8 cellular contexts compared by ENCODE assay signal in genomic region chr4:83034630-83035494, GRCh38. TPM values are rescaled to one million over a fixed set of nuclear protein-coding genes. Genes with fewer than 3 reads are reported as not detected.
A peak's percentile ranks its signal among the peaks of the same experiment; 100 is the strongest.
DNase-seq lines count a peak whose midpoint lies in the region; ATAC-seq and TF ChIP-seq lines count a peak whose summit lies in the region.

COPS4 (plus strand) TSS chr4:83035183; CDS start chr4:83035225, 42 bp downstream.

- H3K9me3 Mint-ChIP-seq in natural killer cell treated with Interleukin-12 subunit alpha and Interleukin-12 subunit beta and Interleukin-15 and Interleukin-18, amount 100 ng/mL, for 72 hours, result no peaks in the 10 kb centered on the region

- H3K36me3 ChIP-seq in HAP-1 (replicated peaks), result no peaks in the 10 kb centered on the region
- H3K36me3 ChIP-seq in MG63, result no peaks in the 10 kb centered on the region

- DNase-seq in G401 (ENCODE audit: low spot score) (peak; percentile 100), HAP-1 (ENCODE audit: low spot score in 2 of 2) (peak; percentile 98 to 100), MG63 (peak; percentile 97), SHP77 treated with DMSO at 0.1 percent for 48 hours (lab: John Stamatoyannopoulos, UW) (peak; percentile 98), fibroblast of pulmonary artery (ENCODE audit: low read depth) (peak; percentile 100)
- DNase-seq in activated effector memory CD4-positive, alpha-beta T cell treated with anti-CD3 and anti-CD28 coated beads, Interleukin-2, amount 50 U/mL, for 16 hours, result peak; percentile 98
- peak; percentile 98 for DNase-seq in natural killer cell treated with Interleukin-12 subunit alpha and Interleukin-12 subunit beta and Interleukin-15 and Interleukin-18, amount 100 ng/mL, for 72 hours (ENCODE audit: low spot score)
- DNase-seq in stimulated activated naive CD8-positive, alpha-beta T cell treated with anti-CD3 and anti-CD28 coated beads, Interleukin-15, Interleukin-2, amounts not matched to agents 100 U/mL and 50 U/mL, for 24 hours, result peak; percentile 94

- H3K27me3 ChIP-seq in HAP-1 (ENCODE audit: low read depth), result no peaks in the 10 kb centered on the region
- no peaks in the 10 kb centered on the region for H3K27me3 ChIP-seq in MG63

- peaks cover 23 to 26% of the 10 kb centered on the region in 2 donors for H3K4me1 Mint-ChIP-seq in natural killer cell treated with Interleukin-12 subunit alpha and Interleukin-12 subunit beta and Interleukin-15 and Interleukin-18, amount 100 ng/mL, for 72 hours (ENCODE audit: low read depth in 2 of 2)

- peak; percentile 56 for TF ChIP-seq CTCF in fibroblast of pulmonary artery (IDR thresholded peaks at IDR 0.05; ENCODE audit: low read length, missing control alignments)

- peak within 1 kb of the TSS; percentile 100 for H3K4me3 Mint-ChIP-seq in natural killer cell treated with Interleukin-12 subunit alpha and Interleukin-12 subunit beta and Interleukin-15 and Interleukin-18, amount 100 ng/mL, for 72 hours

- peaks cover 5% of the 10 kb centered on the region for H3K36me3 Mint-ChIP-seq in natural killer cell treated with Interleukin-12 subunit alpha and Interleukin-12 subunit beta and Interleukin-15 and Interleukin-18, amount 100 ng/mL, for 72 hours

- no peaks in the 10 kb centered on the region for H3K27me3 Mint-ChIP-seq in natural killer cell treated with Interleukin-12 subunit alpha and Interleukin-12 subunit beta and Interleukin-15 and Interleukin-18, amount 100 ng/mL, for 72 hours

- H3K4me1 ChIP-seq in HAP-1, result peaks cover 21% of the 10 kb centered on the region

- ATAC-seq in natural killer cell treated with Interleukin-12 subunit alpha and Interleukin-12 subunit beta and Interleukin-15 and Interleukin-18, amount 100 ng/mL, for 72 hours, result peak; percentile 100
- ATAC-seq in stimulated activated naive CD8-positive, alpha-beta T cell treated with anti-CD3 and anti-CD28 coated beads, Interleukin-15, Interleukin-2, amounts not matched to agents 100 U/mL and 50 U/mL, for 24 hours, result peak; percentile 100

- peak within 1 kb of the TSS; percentile 94 to 100 for H3K27ac Mint-ChIP-seq in natural killer cell treated with Interleukin-12 subunit alpha and Interleukin-12 subunit beta and Interleukin-15 and Interleukin-18, amount 100 ng/mL, for 72 hours

- in situ Hi-C loops in G401 (cut with HindIII; ENCODE audit: low sequenced_read_pairs), result no loop called here
- in situ Hi-C loops in HAP-1 (cut with MboI; ENCODE audit: low sequenced_read_pairs), result no loop called here

- H3K4me3 ChIP-seq in HAP-1 (peak within 1 kb of the TSS; percentile 72), MG63 (peak within 1 kb of the TSS; percentile 90), fibroblast of pulmonary artery (replicated peaks; ENCODE audit: low read depth, low read length) (peak within 1 kb of the TSS; percentile 99)

- H3K9me3 ChIP-seq in HAP-1 (no peaks in the 10 kb centered on the region), MG63 (no peaks in the 10 kb centered on the region)

RNA-seq across cellular contexts. Expression of gene COPS4, which starts in this region (rescaled TPM):
- total RNA-seq in G401 (2014; rRNA removed; shearing (Covaris generic)), result 166 and 173 TPM in 2 replicates
- 127 and 147 TPM in 2 replicates for total RNA-seq in MG63 (2014; rRNA removed; shearing (Covaris generic); ENCODE audit: low replicate concordance)
- 10 to 100 TPM; 28.2 to 35.6 TPM for total RNA-seq in natural killer cell treated with Interleukin-12 subunit alpha and Interleukin-12 subunit beta and Interleukin-15 and Interleukin-18, amount 100 ng/mL, for 72 hours

Comparison
In these comparisons a context has a peak if more than half of its experiments do, and no peak if none do; other contexts are left out.
1. Peak in every context shown above with its lines: DNase-seq, ATAC-seq and H3K4me3 ChIP-seq.